24 cellular contexts compared by ENCODE assay signal in the genomic region with DNA sequence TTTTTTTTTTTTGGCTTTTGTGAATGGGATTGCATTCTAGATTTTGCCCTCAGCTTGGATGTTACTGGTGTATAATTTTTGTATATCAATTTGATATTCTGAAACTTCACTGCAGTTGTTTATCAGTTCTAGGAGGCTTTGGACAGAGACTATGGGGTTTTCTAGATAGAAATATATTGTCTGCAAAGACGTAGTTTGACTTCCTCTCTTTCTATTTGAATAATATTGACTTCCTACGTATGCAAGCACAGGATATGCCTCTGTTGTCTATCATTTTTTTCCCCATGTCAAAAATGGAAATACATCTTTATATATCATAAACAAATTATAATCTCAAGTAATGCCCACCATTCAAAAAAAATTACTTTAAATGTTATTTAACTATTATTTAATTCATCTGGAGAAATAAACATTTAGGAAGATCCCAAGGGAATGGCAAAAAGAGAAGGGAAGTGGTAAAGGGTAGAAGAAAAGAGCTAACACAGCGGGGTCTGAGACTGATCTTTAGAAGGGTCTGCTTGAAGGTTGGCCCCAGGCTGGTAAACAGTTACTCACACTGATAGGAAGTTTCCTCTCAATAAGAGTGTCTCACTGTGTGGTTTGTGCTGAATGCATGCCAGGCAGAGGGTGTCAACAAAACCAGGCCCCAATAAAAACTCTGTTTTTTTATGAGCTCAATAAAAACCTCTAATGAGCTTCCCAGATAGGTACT. TPM values are rescaled to one million over a fixed set of nuclear protein-coding genes. Genes with fewer than 3 reads are reported as not detected.
DNase-seq lines count a peak whose midpoint lies in the region; ATAC-seq and TF ChIP-seq lines count a peak whose summit lies in the region.
"Had no signal": no experiment of that assay in that cellular context is flagged by ENCODE, and none has a peak within 500 bp of the region (broad histone marks: within the 10 kb centered on the region; RNA-seq: fewer than 3 reads in every experiment).

No MANE protein-coding gene starts in this region.

- peaks cover 13% of the 10 kb centered on the region for H3K9me3 Mint-ChIP-seq in central memory CD8-positive, alpha-beta T cell
- H3K9me3 Mint-ChIP-seq in WTC11, result peaks cover 22% of the 10 kb centered on the region

- H3K4me1 ChIP-seq in BLaER1 (peaks cover 23% of the 10 kb centered on the region), sigmoid colon (no peaks in the 10 kb centered on the region)
- H3K4me1 ChIP-seq: body of pancreas, stomach had no signal

- peak; percentile 43 for ATAC-seq in central memory CD8-positive, alpha-beta T cell (replicated peaks; ENCODE audit: extremely low read depth, poor library complexity, severe bottlenecking)
- ATAC-seq in WTC11, result no peak
- ATAC-seq: body of pancreas, left cardiac atrium had no signal

- no peak for TF ChIP-seq POLR2A in sigmoid colon (IDR thresholded peaks at IDR 0.05)

- H3K4me3 Mint-ChIP-seq in central memory CD8-positive, alpha-beta T cell, result no peak overlapping the region
- H3K4me3 Mint-ChIP-seq in WTC11, result no peak overlapping the region
- H3K4me3 Mint-ChIP-seq: nephron progenitor cell, T-cell had no signal

- DNase-seq in DMS153 (lab: John Stamatoyannopoulos, UW) (peak; percentile 5), NCI-H69 (lab: John Stamatoyannopoulos, UW) (peak; percentile 16), posterior cingulate gyrus (no peak), WTC11 (ENCODE audit: low spot score) (no peak), sigmoid colon (no peak), GM13977 (ENCODE audit: low spot score) (no peak)
- no peak for DNase-seq in central memory CD8-positive, alpha-beta T cell (ENCODE audit: low spot score in 2 of 2)
- DNase-seq: activated CD4-positive, alpha-beta T cell treated with anti-CD3 and anti-CD28 coated beads, Interleukin-2, amount 50 U/mL, for 1 hour; activated naive CD4-positive, alpha-beta T cell treated with Interleukin-2 at 50 U/mL for 16 hours; body of pancreas; DND-41; glutamatergic neuron; HCEC 1CT; left cardiac atrium; midbrain; NCI-H82; nephron progenitor cell; PC-9; SIG-M5; stimulated activated CD4-positive, alpha-beta T cell treated with anti-CD3 and anti-CD28 coated beads, Interleukin-2, amount 100 ng/mL, for 24 hours; stomach; trophoblast cell had no signal

- WGBS in sigmoid colon, 2 donors, result 37 to 40% methylated on average over 3 of the region's 3 CpGs

- intact Hi-C loops in posterior cingulate gyrus (cut with DNase I) (no loop called here), sigmoid colon (cut with DNase I) (no loop called here)

- H3K9me3 ChIP-seq in BLaER1 (peaks cover 18% of the 10 kb centered on the region), sigmoid colon (peaks cover 0 to 3% (median 0%) of the 10 kb centered on the region in 4 donors)
- H3K9me3 ChIP-seq: body of pancreas had no signal

- no peaks in the 10 kb centered on the region for H3K36me3 Mint-ChIP-seq in central memory CD8-positive, alpha-beta T cell (ENCODE audit: insufficient read depth)
- peaks cover 7% of the 10 kb centered on the region for H3K36me3 Mint-ChIP-seq in WTC11
- H3K36me3 Mint-ChIP-seq: T-cell had no signal

- H3K27ac Mint-ChIP-seq in central memory CD8-positive, alpha-beta T cell (ENCODE audit: low read depth), result no peak overlapping the region
- no peak overlapping the region for H3K27ac Mint-ChIP-seq in WTC11
- H3K27ac Mint-ChIP-seq: nephron progenitor cell, T-cell had no signal

- peak overlapping the region; percentile 3 for H3K4me2 ChIP-seq in BLaER1
- H3K4me2 ChIP-seq: PC-9 had no signal

- H3K27ac ChIP-seq in BLaER1 (no peak overlapping the region), sigmoid colon (no peak overlapping the region)
- H3K27ac ChIP-seq: body of pancreas, PC-9, stomach had no signal

- no peak for TF ChIP-seq EP300 in sigmoid colon (IDR thresholded peaks at IDR 0.05)

- no peaks in the 10 kb centered on the region for H4K20me1 ChIP-seq in BLaER1

- no peaks in the 10 kb centered on the region for H3K27me3 ChIP-seq in BLaER1
- H3K27me3 ChIP-seq in sigmoid colon, result no peaks in the 10 kb centered on the region
- H3K27me3 ChIP-seq: body of pancreas, stomach had no signal

- in situ Hi-C loops in GM13977 (cut with MboI; ENCODE audit: low pct_unique_long_range_greater_than_20kb, low sequenced_read_pairs, unreplicated experiment), result loop anchor here (25.0 kb wide), 2 partner anchors 259 to 659 kb away; no protein-coding TSS in a partner anchor

- H3K36me3 ChIP-seq in BLaER1 (no peaks in the 10 kb centered on the region; the same call in 1 of the 2 replicates), sigmoid colon (no peaks in the 10 kb centered on the region)
- H3K36me3 ChIP-seq: stomach had no signal

- no peak overlapping the region for H3K4me3 ChIP-seq in BLaER1
- no peak overlapping the region for H3K4me3 ChIP-seq in sigmoid colon
- H3K4me3 ChIP-seq: body of pancreas, PC-9, stomach had no signal

- POLR2A ChIA-PET in WTC11 (lab: Charles Lee), result no interaction called here

- no peak overlapping the region for H3K9ac ChIP-seq in BLaER1

- no peaks in the 10 kb centered on the region for H3K4me1 Mint-ChIP-seq in central memory CD8-positive, alpha-beta T cell
- H3K4me1 Mint-ChIP-seq in WTC11, result no peaks in the 10 kb centered on the region

- TF ChIP-seq CTCF in WTC11 (IDR thresholded peaks at IDR 0.05) (no peak), sigmoid colon (IDR thresholded peaks at IDR 0.05) (no peak), GM13977 (IDR thresholded peaks at IDR 0.05; ENCODE audit: extremely low read depth, insufficient read depth, missing control alignments) (no peak)

- CTCF ChIA-PET in WTC11 (lab: Charles Lee), result no interaction called here

- H3K27me3 Mint-ChIP-seq in central memory CD8-positive, alpha-beta T cell, result peaks cover 6% of the 10 kb centered on the region
- H3K27me3 Mint-ChIP-seq in WTC11 (ENCODE audit: low read depth), result peaks cover 3% of the 10 kb centered on the region; the same call in 1 of the 2 replicates
- H3K27me3 Mint-ChIP-seq: T-cell had no signal

TF ChIP-seq in WTC11, 78 proteins besides CTCF, POLR2A, EP300 and RAD21:
- TF ChIP-seq SP1 (CRISPR knock-in tag; conservative IDR thresholded peaks at IDR 0.05), result no peak
- no peak for TF ChIP-seq TCF7 (CRISPR knock-in tag; IDR thresholded peaks at IDR 0.05; ENCODE audit: low read depth)
- TF ChIP-seq NFYB (CRISPR knock-in tag; conservative IDR thresholded peaks at IDR 0.05; ENCODE audit: low read depth), result no peak
- TF ChIP-seq ELF4 (CRISPR knock-in tag; IDR thresholded peaks at IDR 0.05; ENCODE audit: low read depth), result no peak

RNA-seq across cellular contexts. Expression of a gene that starts 35.7 kb away (rescaled TPM):
- total RNA-seq in WTC11 (2021) (14.8 to 18.4 TPM (median 16.7 TPM) in 3 replicates), sigmoid colon (10 to 100 TPM; 20.0 to 46.0 (median 29.3) TPM)
- polyA plus RNA-seq in sigmoid colon, result 1 to 10 TPM; 4.6 to 6.3 (median 6.0) TPM

Comparison
In these comparisons a context has a peak if more than half of its experiments do, and no peak if none do; other contexts are left out.
1. DNase-seq: peak in DMS153 (single experiment) and NCI-H69 (single experiment); none in central memory CD8-positive, alpha-beta T cell (0 of 2), posterior cingulate gyrus (0 of 10), WTC11 (single experiment), sigmoid colon (single experiment) and GM13977 (single experiment).